Comparison of ENCODE assay signal across 1 cellular context in the genomic region with DNA sequence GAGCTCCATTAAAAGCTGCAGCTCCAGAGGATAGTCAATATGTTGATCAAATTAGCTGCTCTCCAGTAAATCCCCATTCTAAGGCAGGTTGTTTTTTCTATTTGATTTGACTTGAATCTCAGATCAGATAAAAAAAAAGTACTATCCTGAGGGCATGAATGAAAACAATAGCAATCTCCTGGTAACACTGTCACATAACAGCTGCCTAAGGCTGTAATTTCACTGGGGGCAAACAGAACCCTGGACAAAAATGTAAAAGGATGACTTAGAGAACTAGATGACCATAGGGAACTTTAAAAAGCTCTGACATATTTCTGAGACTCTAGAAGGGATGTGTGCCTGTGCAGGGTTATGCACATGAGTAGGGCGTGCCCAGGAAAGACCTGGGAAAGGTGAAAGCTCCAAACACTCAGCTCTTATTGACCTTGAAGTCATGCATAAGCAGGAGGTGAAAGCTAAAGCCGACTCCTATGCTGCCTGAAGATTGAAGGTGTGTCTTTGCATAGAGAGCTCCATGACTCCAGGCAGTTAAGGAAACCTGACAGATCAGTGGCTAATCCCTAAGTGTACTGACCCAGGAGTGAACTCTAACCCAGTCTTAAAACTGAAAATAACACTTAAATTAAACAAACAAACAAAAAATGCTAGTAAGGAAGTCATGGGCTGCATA.
TF ChIP-seq lines count a peak whose summit lies in the region.

No MANE protein-coding gene starts in this region.

TF ChIP-seq in HepG2, 621 proteins besides CTCF, POLR2A, EP300 and RAD21:
- TF ChIP-seq ZNF737 (CRISPR knock-in tag; IDR thresholded peaks at IDR 0.05; ENCODE audit: borderline replicate concordance) (no peak), ERF (CRISPR knock-in tag; IDR thresholded peaks at IDR 0.05) (no peak), MAFK (conservative IDR thresholded peaks at IDR 0.05 in 1 of 2, IDR thresholded peaks at IDR 0.05 in 1 of 2; ENCODE audit: low read length in 2 of 2) (no peak), REXO4 (CRISPR knock-in tag; IDR thresholded peaks at IDR 0.05; ENCODE audit: borderline replicate concordance) (no peak), ZNF136 (CRISPR knock-in tag; IDR thresholded peaks at IDR 0.05; ENCODE audit: low read depth) (no peak), PHF8 (CRISPR knock-in tag; IDR thresholded peaks at IDR 0.05) (no peak), CHD2 (IDR thresholded peaks at IDR 0.05; ENCODE audit: low read depth, low read length) (no peak), KLF11 (CRISPR knock-in tag; IDR thresholded peaks at IDR 0.05) (no peak), SRSF9 (IDR thresholded peaks at IDR 0.05; ENCODE audit: borderline replicate concordance, insufficient read depth, low read depth, low read length, poor library complexity, severe bottlenecking) (no peak)
- TF ChIP-seq, protein P1, sequence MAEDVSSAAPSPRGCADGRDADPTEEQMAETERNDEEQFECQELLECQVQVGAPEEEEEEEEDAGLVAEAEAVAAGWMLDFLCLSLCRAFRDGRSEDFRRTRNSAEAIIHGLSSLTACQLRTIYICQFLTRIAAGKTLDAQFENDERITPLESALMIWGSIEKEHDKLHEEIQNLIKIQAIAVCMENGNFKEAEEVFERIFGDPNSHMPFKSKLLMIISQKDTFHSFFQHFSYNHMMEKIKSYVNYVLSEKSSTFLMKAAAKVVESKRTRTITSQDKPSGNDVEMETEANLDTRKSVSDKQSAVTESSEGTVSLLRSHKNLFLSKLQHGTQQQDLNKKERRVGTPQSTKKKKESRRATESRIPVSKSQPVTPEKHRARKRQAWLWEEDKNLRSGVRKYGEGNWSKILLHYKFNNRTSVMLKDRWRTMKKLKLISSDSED (CRISPR knock-in tag; IDR thresholded peaks at IDR 0.05) = no peak
- TF ChIP-seq, protein P2, sequence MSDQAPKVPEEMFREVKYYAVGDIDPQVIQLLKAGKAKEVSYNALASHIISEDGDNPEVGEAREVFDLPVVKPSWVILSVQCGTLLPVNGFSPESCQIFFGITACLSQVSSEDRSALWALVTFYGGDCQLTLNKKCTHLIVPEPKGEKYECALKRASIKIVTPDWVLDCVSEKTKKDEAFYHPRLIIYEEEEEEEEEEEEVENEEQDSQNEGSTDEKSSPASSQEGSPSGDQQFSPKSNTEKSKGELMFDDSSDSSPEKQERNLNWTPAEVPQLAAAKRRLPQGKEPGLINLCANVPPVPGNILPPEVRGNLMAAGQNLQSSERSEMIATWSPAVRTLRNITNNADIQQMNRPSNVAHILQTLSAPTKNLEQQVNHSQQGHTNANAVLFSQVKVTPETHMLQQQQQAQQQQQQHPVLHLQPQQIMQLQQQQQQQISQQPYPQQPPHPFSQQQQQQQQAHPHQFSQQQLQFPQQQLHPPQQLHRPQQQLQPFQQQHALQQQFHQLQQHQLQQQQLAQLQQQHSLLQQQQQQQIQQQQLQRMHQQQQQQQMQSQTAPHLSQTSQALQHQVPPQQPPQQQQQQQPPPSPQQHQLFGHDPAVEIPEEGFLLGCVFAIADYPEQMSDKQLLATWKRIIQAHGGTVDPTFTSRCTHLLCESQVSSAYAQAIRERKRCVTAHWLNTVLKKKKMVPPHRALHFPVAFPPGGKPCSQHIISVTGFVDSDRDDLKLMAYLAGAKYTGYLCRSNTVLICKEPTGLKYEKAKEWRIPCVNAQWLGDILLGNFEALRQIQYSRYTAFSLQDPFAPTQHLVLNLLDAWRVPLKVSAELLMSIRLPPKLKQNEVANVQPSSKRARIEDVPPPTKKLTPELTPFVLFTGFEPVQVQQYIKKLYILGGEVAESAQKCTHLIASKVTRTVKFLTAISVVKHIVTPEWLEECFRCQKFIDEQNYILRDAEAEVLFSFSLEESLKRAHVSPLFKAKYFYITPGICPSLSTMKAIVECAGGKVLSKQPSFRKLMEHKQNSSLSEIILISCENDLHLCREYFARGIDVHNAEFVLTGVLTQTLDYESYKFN (CRISPR knock-in tag; conservative IDR thresholded peaks at IDR 0.05) = no peak
- TF ChIP-seq, protein P3, sequence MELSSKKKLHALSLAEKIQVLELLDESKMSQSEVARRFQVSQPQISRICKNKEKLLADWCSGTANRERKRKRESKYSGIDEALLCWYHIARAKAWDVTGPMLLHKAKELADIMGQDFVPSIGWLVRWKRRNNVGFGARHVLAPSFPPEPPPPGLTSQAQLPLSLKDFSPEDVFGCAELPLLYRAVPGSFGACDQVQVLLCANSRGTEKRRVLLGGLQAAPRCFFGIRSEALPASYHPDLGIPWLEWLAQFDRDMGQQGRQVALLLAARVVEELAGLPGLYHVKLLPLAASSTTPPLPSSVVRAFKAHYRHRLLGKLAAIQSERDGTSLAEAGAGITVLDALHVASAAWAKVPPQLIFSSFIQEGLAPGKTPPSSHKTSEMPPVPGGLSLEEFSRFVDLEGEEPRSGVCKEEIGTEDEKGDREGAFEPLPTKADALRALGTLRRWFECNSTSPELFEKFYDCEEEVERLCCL (CRISPR knock-in tag; IDR thresholded peaks at IDR 0.05; ENCODE audit: borderline replicate concordance) = no peak
